ENCODE assay signal across 1 cellular context in the genomic region with DNA sequence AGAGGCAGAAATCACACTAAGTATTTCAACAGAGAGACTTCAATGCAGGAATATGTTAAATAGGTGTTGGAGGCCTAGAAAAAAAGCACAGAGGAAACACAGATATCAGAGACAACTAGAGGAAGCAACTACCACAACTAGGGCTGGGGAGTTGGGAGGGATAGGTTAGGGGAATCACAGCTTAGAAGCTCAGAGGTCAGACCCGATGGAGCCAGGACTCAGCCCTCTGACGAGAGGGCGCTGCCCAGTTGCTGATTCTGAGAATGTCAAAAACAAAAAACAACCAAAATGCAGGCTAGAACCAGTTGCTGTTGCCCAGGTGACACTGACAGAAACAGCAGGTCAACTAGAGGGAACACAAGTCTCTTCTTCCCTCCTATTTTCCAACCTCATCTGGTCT.
TF ChIP-seq lines count a peak whose summit lies in the region.

No MANE protein-coding gene starts in this region.

TF ChIP-seq in GM23338, 12 proteins besides CTCF, POLR2A, EP300 and RAD21:
- TF ChIP-seq, protein P1, sequence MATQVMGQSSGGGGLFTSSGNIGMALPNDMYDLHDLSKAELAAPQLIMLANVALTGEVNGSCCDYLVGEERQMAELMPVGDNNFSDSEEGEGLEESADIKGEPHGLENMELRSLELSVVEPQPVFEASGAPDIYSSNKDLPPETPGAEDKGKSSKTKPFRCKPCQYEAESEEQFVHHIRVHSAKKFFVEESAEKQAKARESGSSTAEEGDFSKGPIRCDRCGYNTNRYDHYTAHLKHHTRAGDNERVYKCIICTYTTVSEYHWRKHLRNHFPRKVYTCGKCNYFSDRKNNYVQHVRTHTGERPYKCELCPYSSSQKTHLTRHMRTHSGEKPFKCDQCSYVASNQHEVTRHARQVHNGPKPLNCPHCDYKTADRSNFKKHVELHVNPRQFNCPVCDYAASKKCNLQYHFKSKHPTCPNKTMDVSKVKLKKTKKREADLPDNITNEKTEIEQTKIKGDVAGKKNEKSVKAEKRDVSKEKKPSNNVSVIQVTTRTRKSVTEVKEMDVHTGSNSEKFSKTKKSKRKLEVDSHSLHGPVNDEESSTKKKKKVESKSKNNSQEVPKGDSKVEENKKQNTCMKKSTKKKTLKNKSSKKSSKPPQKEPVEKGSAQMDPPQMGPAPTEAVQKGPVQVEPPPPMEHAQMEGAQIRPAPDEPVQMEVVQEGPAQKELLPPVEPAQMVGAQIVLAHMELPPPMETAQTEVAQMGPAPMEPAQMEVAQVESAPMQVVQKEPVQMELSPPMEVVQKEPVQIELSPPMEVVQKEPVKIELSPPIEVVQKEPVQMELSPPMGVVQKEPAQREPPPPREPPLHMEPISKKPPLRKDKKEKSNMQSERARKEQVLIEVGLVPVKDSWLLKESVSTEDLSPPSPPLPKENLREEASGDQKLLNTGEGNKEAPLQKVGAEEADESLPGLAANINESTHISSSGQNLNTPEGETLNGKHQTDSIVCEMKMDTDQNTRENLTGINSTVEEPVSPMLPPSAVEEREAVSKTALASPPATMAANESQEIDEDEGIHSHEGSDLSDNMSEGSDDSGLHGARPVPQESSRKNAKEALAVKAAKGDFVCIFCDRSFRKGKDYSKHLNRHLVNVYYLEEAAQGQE (IDR thresholded peaks at IDR 0.05; ENCODE audit: unreplicated experiment), result no peak
- TF ChIP-seq NANOG (IDR thresholded peaks at IDR 0.05; ENCODE audit: borderline replicate concordance) (no peak), EZH2phosphoT487 (IDR thresholded peaks at IDR 0.05; ENCODE audit: unreplicated experiment) (no peak), JUNB (IDR thresholded peaks at IDR 0.05; ENCODE audit: unreplicated experiment) (no peak), EZH2 (IDR thresholded peaks at IDR 0.05; ENCODE audit: low read depth, unreplicated experiment) (no peak)
